ENCODE assay signal across 8 cellular contexts in the genomic region with DNA sequence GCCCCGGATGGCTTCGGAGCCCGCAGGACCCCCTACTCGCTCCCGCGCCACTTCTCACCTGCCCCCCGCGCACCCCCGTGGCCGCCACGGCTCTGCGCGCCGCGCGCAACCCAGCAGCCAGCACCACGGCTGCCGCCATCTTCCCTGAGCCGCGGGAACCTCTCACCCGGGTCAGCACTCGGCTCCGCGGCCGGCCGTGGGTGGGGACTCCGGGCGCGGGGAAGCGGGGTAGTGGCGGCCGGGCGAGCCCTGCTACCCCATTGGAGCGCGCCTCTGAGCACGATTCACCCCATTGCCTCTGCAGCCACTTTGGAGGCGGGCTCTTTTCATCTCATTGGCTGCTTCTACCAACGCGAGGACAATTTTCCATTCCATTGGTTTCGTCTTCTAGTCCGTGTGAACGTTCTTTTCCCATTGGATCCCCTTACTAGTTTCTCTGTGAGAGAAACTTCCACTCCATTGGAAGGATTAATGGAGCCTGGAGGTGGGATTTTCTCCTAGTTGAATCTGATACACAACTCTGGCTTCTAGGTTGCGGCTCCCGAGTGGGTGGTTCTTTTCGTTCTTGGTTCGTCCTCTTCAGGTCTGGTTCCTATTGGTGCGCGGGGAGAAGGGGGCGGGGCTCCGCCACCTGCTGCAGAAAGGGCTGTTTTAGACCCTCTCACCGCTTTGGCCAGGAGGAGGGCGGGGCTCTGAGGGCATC. TPM values are rescaled to one million over a fixed set of nuclear protein-coding genes. Genes with fewer than 3 reads are reported as not detected.
DNase-seq lines count a peak whose midpoint lies in the region; ATAC-seq lines count a peak whose summit lies in the region.

A gene (minus strand): TSS at position 202 of the 703 bp plus-strand sequence. CDS start 63 bp downstream, at position 139.

- no peaks in the 10 kb centered on the region for H3K36me3 ChIP-seq in effector memory CD4-positive, alpha-beta T cell (ENCODE audit: control insufficient read depth, insufficient read depth, low read length)

- H3K27ac ChIP-seq in effector memory CD4-positive, alpha-beta T cell (ENCODE audit: insufficient read depth, low read length, poor library complexity, severe bottlenecking): peak within 1 kb of the TSS; percentile 84

- peak within 1 kb of the TSS; percentile 81 for H3K4me3 ChIP-seq in effector memory CD4-positive, alpha-beta T cell (ENCODE audit: insufficient read depth, low read depth, low read length, poor library complexity, severe bottlenecking)

- H3K9me3 ChIP-seq in effector memory CD4-positive, alpha-beta T cell (ENCODE audit: control insufficient read depth, low read length): no peaks in the 10 kb centered on the region

- no peaks in the 10 kb centered on the region for H3K27me3 ChIP-seq in effector memory CD4-positive, alpha-beta T cell (replicated peaks; ENCODE audit: control insufficient read depth, insufficient read depth, low read length, poor library complexity, severe bottlenecking)

- peaks cover 22% of the 10 kb centered on the region for H3K4me1 ChIP-seq in effector memory CD4-positive, alpha-beta T cell (ENCODE audit: control insufficient read depth, insufficient read depth, low read length, poor library complexity, severe bottlenecking)

- DNase-seq in COLO668 (lab: John Stamatoyannopoulos, UW; ENCODE audit: unreplicated experiment) (peak; percentile 97), HT1080 (ENCODE audit: low read depth) (peak; percentile 99), NOMO-1 treated with DMSO at 0.1 percent for 48 hours (lab: John Stamatoyannopoulos, UW; ENCODE audit: unreplicated experiment) (peak; percentile 100), medulla oblongata (ENCODE audit: extremely low spot score) (peak; percentile 99)
- peak; percentile 94 to 97 for DNase-seq in activated CD8-positive, alpha-beta memory T cell treated with anti-CD3 and anti-CD28 coated beads for 4 hours (ENCODE audit: low read depth in 2 of 2)
- DNase-seq in effector memory CD4-positive, alpha-beta T cell: peak; percentile 93 to 96 (median 95)
- DNase-seq in stimulated activated CD8-positive, alpha-beta memory T cell treated with anti-CD3 and anti-CD28 coated beads, Interleukin-12 subunit alpha, Interleukin-12 subunit beta, amount 100 ng/mL, for 1 hour (ENCODE audit: low read depth): peak; percentile 95

- peak; percentile 72 for ATAC-seq in GM21360 (IDR thresholded peaks at IDR 0.05; ENCODE audit: unreplicated experiment)

RNA-seq across cellular contexts. Expression of the gene that starts here (rescaled TPM):
- 72.7 and 81.8 TPM in 2 replicates for total RNA-seq in HT1080 (2014; rRNA removed; shearing (Covaris generic))
- 28.2 and 37.7 TPM in 2 replicates for polyA plus RNA-seq in HT1080 (2015; cell fraction: cytosol; rRNA removed)
- 15.9 and 18.3 TPM in 2 replicates for polyA plus RNA-seq in HT1080 (2015; cell fraction: nucleus; rRNA removed)

Comparison
In these comparisons a context has a peak if more than half of its experiments do, and no peak if none do; other contexts are left out.
1. Peak in every context shown above with its lines: DNase-seq, ATAC-seq, H3K4me3 ChIP-seq and H3K27ac ChIP-seq.